ENCODE assay signal across 20 cellular contexts in the genomic region with DNA sequence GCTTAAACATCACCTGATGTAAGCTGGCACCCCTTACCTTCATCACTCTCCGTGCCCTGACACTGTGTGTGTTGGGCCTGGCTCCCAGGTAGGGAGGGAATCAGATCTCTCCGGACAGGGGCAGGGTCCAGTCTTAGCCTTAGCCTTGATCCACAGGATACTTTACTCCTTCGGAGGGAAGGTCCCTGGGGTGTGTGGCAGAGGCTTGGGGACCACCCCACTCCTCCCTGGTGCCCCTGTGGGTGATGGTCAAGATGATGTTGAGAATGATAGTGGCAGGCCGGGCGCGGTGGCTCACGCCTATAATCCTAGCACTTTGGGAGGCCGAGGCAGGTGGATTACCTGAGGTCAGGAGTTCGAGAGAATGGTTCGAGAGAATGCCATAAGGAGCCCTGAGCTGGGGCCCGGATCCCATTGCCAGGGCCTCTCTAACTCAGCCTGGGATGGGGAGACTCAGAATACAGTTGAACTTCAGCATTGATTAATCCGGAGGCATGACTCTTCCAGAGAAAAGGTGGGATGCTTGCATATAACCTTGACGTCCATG.
DNase-seq lines count a peak whose midpoint lies in the region; ATAC-seq, FAIRE-seq and TF ChIP-seq lines count a peak whose summit lies in the region.
"Had no signal": no experiment of that assay in that cellular context is flagged by ENCODE, and none has a peak within 500 bp of the region (broad histone marks: within the 10 kb centered on the region; RNA-seq: fewer than 3 reads in every experiment).

No MANE protein-coding gene starts in this region.

- no peaks in the 10 kb centered on the region for H3K79me2 ChIP-seq in H1 (ENCODE audit: control insufficient read depth in 1 of 2, insufficient read depth in 2 of 2, low read length in 2 of 2)

- DNase-seq in activated naive CD4-positive, alpha-beta T cell treated with anti-CD3 and anti-CD28 coated beads for 36 hours = no peak
- DNase-seq in activated naive CD4-positive, alpha-beta T cell (lab: John Stamatoyannopoulos, UW) = no peak
- DNase-seq in T-helper 17 cell (no peak), H1 (ENCODE audit: low read depth in 1 of 2, low spot score in 2 of 2) (no peak), NCI-H1105 treated with DMSO at 0.1 percent for 48 hours (lab: John Stamatoyannopoulos, UW) (no peak), medulla oblongata (ENCODE audit: extremely low spot score) (no peak)
- no peak for DNase-seq in stimulated activated naive B cell treated with anti-CD40 and anti-IgM and Interleukin-4, amounts not matched to agents 10 μg/mL and 1 μg/mL and 100 μg/mL, for 72 hours
- DNase-seq: ACHN, KG1, MV-4-11, NCI-H1417 treated with DMSO at 0.1 percent for 48 hours, NCI-H187 treated with DMSO at 0.1 percent for 48 hours, NCI-H345, NCI-H524 treated with DMSO at 0.1 percent for 48 hours had no signal

- TF ChIP-seq CTCF in H1 (IDR thresholded peaks at IDR 0.05; ENCODE audit: control extremely low read depth in 1 of 3, insufficient read depth in 1 of 3, low read depth in 1 of 3, low read length in 3 of 3) = no peak

- no peaks in the 10 kb centered on the region for H3K9me3 Mint-ChIP-seq in activated naive CD4-positive, alpha-beta T cell treated with anti-CD3 and anti-CD28 coated beads for 36 hours
- H3K9me3 Mint-ChIP-seq in stimulated activated naive B cell treated with anti-CD40 and anti-IgM and Interleukin-4, amounts not matched to agents 10 μg/mL and 1 μg/mL and 100 μg/mL, for 72 hours = peaks cover 0 to 2% of the 10 kb centered on the region in 2 donors

- H3K4me3 ChIP-seq in H1 (ENCODE audit: extremely low read depth in 1 of 4, insufficient read depth in 2 of 4, low read depth in 3 of 4, low read length in 4 of 4) = no peak overlapping the region
- H3K4me3 ChIP-seq: SJSA1 had no signal

- no peak overlapping the region for H3K4me2 ChIP-seq in H1 (ENCODE audit: insufficient read depth in 1 of 2, low read depth in 2 of 2, low read length in 2 of 2)

- no peak for FAIRE-seq in H1 (lab: Jason Lieb, UNC)
- FAIRE-seq: D721Med, H54, HepG2 had no signal

- H3K9me3 ChIP-seq in T-helper 17 cell (ENCODE audit: control insufficient read depth, low read length, poor library complexity, severe bottlenecking) = no peaks in the 10 kb centered on the region
- no peaks in the 10 kb centered on the region for H3K9me3 ChIP-seq in H1 (ENCODE audit: insufficient read depth in 2 of 2, low read depth in 1 of 2, low read length in 1 of 2)
- H3K9me3 ChIP-seq: SJSA1 had no signal

- no peak for ATAC-seq in T-helper 17 cell
- no peak for ATAC-seq in stimulated activated naive B cell treated with anti-CD40 and anti-IgM and Interleukin-4, amounts not matched to agents 10 μg/mL and 1 μg/mL and 100 μg/mL, for 72 hours (replicated peaks)
- ATAC-seq in GM19452 (IDR thresholded peaks at IDR 0.05; ENCODE audit: unreplicated experiment) = no peak
- ATAC-seq: HepG2 had no signal

- no peak overlapping the region for H3K14ac ChIP-seq in H1 (ENCODE audit: insufficient read length)

- H3K4ac ChIP-seq in H1 (replicated peaks; ENCODE audit: insufficient read length, low read depth, low read length) = no peak overlapping the region

- peak overlapping the region; percentile 68 for H3K27ac Mint-ChIP-seq in activated naive CD4-positive, alpha-beta T cell treated with anti-CD3 and anti-CD28 coated beads for 36 hours
- H3K27ac Mint-ChIP-seq in T-helper 17 cell = peak overlapping the region; percentile 67
- H3K27ac Mint-ChIP-seq in stimulated activated naive B cell treated with anti-CD40 and anti-IgM and Interleukin-4, amounts not matched to agents 10 μg/mL and 1 μg/mL and 100 μg/mL, for 72 hours = peak overlapping the region; percentile 91

- H2BK15ac ChIP-seq in H1 (ENCODE audit: low read length) = peak overlapping the region; percentile 67; the same call in 1 of the 2 replicates

- no peaks in the 10 kb centered on the region for H3K36me3 ChIP-seq in H1 (ENCODE audit: control insufficient read depth in 2 of 4, insufficient read depth in 4 of 4, low read length in 3 of 4)
- H3K36me3 ChIP-seq: SJSA1 had no signal

- WGBS in H1 (ENCODE audit: extremely low coverage in 1 of 2, insufficient coverage in 1 of 2, insufficient read length in 1 of 2, insufficient replicate concordance in 2 of 2, low coverage in 1 of 2, low lambda C conversion rate in 2 of 2, missing lambda C conversion rate in 1 of 2), 2 experiments = 82% methylated on average over 13 of the region's 13 CpGs; no CpG with 5 or more reads in 1 of the 2 experiments

- TF ChIP-seq EP300 in H1 (IDR thresholded peaks at IDR 0.05; ENCODE audit: borderline replicate concordance in 1 of 2, low read depth in 2 of 2, low read length in 2 of 2) = no peak

- CTCF ChIA-PET in activated naive CD4-positive, alpha-beta T cell treated with anti-CD3 and anti-CD28 coated beads for 36 hours (lab: Charles Lee) = interaction anchor here (0.6 to 0.9 kb wide), 2 partner anchors 105 to 135 kb away, joined by 3 read pairs; no protein-coding TSS in a partner anchor
- CTCF ChIA-PET in H1 (lab: Charles Lee; ENCODE audit: partially characterized antibody) = interaction anchor here (0.9 to 8.7 kb wide), 8 partner anchors 11 to 448 kb away, joined by 3 to 116 read pairs (median 7); no protein-coding TSS in a partner anchor

- no peaks in the 10 kb centered on the region for H3K27me3 Mint-ChIP-seq in activated naive CD4-positive, alpha-beta T cell treated with anti-CD3 and anti-CD28 coated beads for 36 hours (ENCODE audit: low read depth)
- no peaks in the 10 kb centered on the region for H3K27me3 Mint-ChIP-seq in T-helper 17 cell
- H3K27me3 Mint-ChIP-seq in stimulated activated naive B cell treated with anti-CD40 and anti-IgM and Interleukin-4, amounts not matched to agents 10 μg/mL and 1 μg/mL and 100 μg/mL, for 72 hours = no peaks in the 10 kb centered on the region

- peaks cover 5 to 14% (median 11%) of the 10 kb centered on the region in 4 experiments for H3K4me1 ChIP-seq in H1 (replicated peaks in 1 of 4; ENCODE audit: control insufficient read depth in 3 of 4, insufficient read depth in 4 of 4, low read length in 3 of 4)
- H3K4me1 ChIP-seq: SJSA1 had no signal

- no peak overlapping the region for H4K8ac ChIP-seq in H1 (ENCODE audit: extremely low read depth, insufficient read depth, low read length)

- H3K27me3 ChIP-seq in H1 (replicated peaks in 1 of 4; ENCODE audit: control insufficient read depth in 3 of 4, extremely low read depth in 1 of 4, insufficient read depth in 3 of 4, low read length in 3 of 4) = peaks cover 0 to 4% (median 2%) of the 10 kb centered on the region in 4 experiments; a peak in 2 of 7 replicates

- H3K23ac ChIP-seq in H1 (ENCODE audit: insufficient read length) = no peak overlapping the region

- POLR2A ChIA-PET in H1 (lab: Charles Lee; ENCODE audit: partially characterized antibody) = no interaction called here

- no peak overlapping the region for H3K56ac ChIP-seq in H1 (replicated peaks; ENCODE audit: insufficient read length, low read depth, low read length)

- H3K27ac ChIP-seq in H1 (ENCODE audit: low read depth, low read length) = no peak overlapping the region
- H3K27ac ChIP-seq: C4-2B, SJSA1 had no signal

- H3K4me1 Mint-ChIP-seq in activated naive CD4-positive, alpha-beta T cell treated with anti-CD3 and anti-CD28 coated beads for 36 hours (ENCODE audit: low read depth) = peaks cover 16% of the 10 kb centered on the region
- H3K4me1 Mint-ChIP-seq in T-helper 17 cell = peaks cover 4% of the 10 kb centered on the region
- H3K4me1 Mint-ChIP-seq in stimulated activated naive B cell treated with anti-CD40 and anti-IgM and Interleukin-4, amounts not matched to agents 10 μg/mL and 1 μg/mL and 100 μg/mL, for 72 hours = peaks cover 43 to 49% of the 10 kb centered on the region in 2 donors

- no peak for TF ChIP-seq RAD21 in H1 (IDR thresholded peaks at IDR 0.05 in 1 of 2, conservative IDR thresholded peaks at IDR 0.05 in 1 of 2; ENCODE audit: low read depth in 2 of 2, low read length in 2 of 2)

- intact Hi-C loops in activated naive CD4-positive, alpha-beta T cell treated with anti-CD3 and anti-CD28 coated beads for 36 hours (cut with micrococcal nuclease) = no loop called here

- no peak overlapping the region for H4K5ac ChIP-seq in H1 (ENCODE audit: insufficient read length, low read depth, low read length)

- no peaks in the 10 kb centered on the region for H4K20me1 ChIP-seq in H1 (replicated peaks in 1 of 2; ENCODE audit: control insufficient read depth in 1 of 2, insufficient read depth in 2 of 2, low read length in 2 of 2)

- H3K23me2 ChIP-seq in H1 (ENCODE audit: low read depth, low read length) = no peaks in the 10 kb centered on the region

- H2AK5ac ChIP-seq in H1 (ENCODE audit: low read depth, low read length) = 0 out of 2 replicates have a peak overlapping the region, but pooled peaks have one; percentile 10

- H4K91ac ChIP-seq in H1 (replicated peaks; ENCODE audit: insufficient read length, low read length) = no peak overlapping the region

- TF ChIP-seq POLR2A in H1 (IDR thresholded peaks at IDR 0.05; ENCODE audit: control extremely low read depth in 1 of 2, low read depth in 2 of 2, low read length in 2 of 2) = no peak

- H3K18ac ChIP-seq in H1 (ENCODE audit: extremely low read depth, low read length) = no peak overlapping the region

- no peak overlapping the region for H2BK5ac ChIP-seq in H1 (ENCODE audit: low read depth, low read length)

- no peaks in the 10 kb centered on the region for H3K79me1 ChIP-seq in H1 (ENCODE audit: low read depth, low read length)

- H2BK12ac ChIP-seq in H1 (ENCODE audit: low read depth, low read length) = no peak overlapping the region

- no peak overlapping the region for H3K9ac ChIP-seq in H1 (replicated peaks in 1 of 4; ENCODE audit: extremely low read depth in 1 of 4, low read depth in 3 of 4, low read length in 3 of 4)

- H3K4me3 Mint-ChIP-seq in activated naive CD4-positive, alpha-beta T cell treated with anti-CD3 and anti-CD28 coated beads for 36 hours = no peak overlapping the region
- peak overlapping the region; percentile 9 for H3K4me3 Mint-ChIP-seq in T-helper 17 cell
- peak overlapping the region; percentile 39 to 54 for H3K4me3 Mint-ChIP-seq in stimulated activated naive B cell treated with anti-CD40 and anti-IgM and Interleukin-4, amounts not matched to agents 10 μg/mL and 1 μg/mL and 100 μg/mL, for 72 hours

- no peak overlapping the region for H2BK20ac ChIP-seq in H1 (ENCODE audit: low read length)

- H2AFZ ChIP-seq in H1 (ENCODE audit: low read length) = no peak overlapping the region

- H2BK120ac ChIP-seq in H1 (replicated peaks; ENCODE audit: low read depth, low read length) = no peak overlapping the region

- no peaks in the 10 kb centered on the region for H3K36me3 Mint-ChIP-seq in activated naive CD4-positive, alpha-beta T cell treated with anti-CD3 and anti-CD28 coated beads for 36 hours (ENCODE audit: low read depth)
- no peaks in the 10 kb centered on the region for H3K36me3 Mint-ChIP-seq in T-helper 17 cell (ENCODE audit: low read depth)
- peaks cover 2 to 5% of the 10 kb centered on the region in 2 donors for H3K36me3 Mint-ChIP-seq in stimulated activated naive B cell treated with anti-CD40 and anti-IgM and Interleukin-4, amounts not matched to agents 10 μg/mL and 1 μg/mL and 100 μg/mL, for 72 hours

TF ChIP-seq in H1, 55 proteins besides CTCF, POLR2A, EP300 and RAD21 (continues in another document):
- TF ChIP-seq NANOG (IDR thresholded peaks at IDR 0.05; ENCODE audit: insufficient read depth, low read depth, low read length, poor library complexity, severe bottlenecking) (no peak), SIN3A (conservative IDR thresholded peaks at IDR 0.05 in 1 of 2, IDR thresholded peaks at IDR 0.05 in 1 of 2; ENCODE audit: low read depth in 1 of 2, low read length in 2 of 2) (no peak)
